18 cellular contexts compared by ENCODE assay signal in the genomic region with DNA sequence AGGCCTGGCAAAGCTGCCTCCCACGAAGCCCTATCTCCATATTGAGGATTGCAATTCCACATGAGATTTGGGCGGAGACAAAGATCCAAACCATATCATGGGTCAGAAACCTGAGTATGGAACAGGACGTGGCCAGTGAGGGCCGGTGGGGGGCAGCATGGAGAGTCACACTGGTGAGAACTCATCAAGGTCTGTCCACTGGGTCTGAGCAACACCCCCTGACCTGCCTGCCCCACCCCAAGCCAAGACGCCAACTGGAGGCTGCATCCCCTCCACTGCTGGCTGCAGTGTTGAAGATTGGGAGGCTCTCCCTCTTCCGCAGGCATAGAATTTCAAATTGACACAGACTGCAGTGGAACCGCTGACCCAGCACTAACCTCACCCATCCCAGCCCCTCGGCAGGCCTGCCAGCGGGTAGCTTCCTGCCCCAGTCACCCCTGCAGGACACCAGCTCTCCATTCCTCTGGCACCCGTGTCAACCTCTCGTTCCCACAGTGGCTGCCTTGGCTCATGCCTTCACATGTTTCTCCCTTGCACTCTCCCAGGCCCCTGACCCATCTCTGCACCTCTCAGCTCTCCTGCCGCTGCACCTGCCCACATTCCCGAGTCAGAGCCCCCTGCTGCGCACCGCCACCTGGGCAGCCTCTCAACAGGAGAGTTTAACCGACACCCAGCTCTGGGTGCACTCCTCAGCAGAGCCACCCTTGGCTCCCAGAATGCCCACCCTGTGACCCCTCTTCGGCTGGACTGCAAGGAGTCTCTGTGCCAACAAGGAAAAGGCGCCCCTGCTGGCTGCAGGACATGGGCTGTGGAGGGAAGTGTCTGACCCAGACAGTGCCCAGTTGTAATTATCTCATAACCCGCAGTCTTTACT. TPM values are rescaled to one million over a fixed set of nuclear protein-coding genes. Genes with fewer than 3 reads are reported as not detected.
DNase-seq lines count a peak whose midpoint lies in the region; ATAC-seq and TF ChIP-seq lines count a peak whose summit lies in the region.
"Had no signal": no experiment of that assay in that cellular context is flagged by ENCODE, and none has a peak within 500 bp of the region (broad histone marks: within the 10 kb centered on the region; RNA-seq: fewer than 3 reads in every experiment).

No MANE protein-coding gene starts in this region.

- H3K27me3 ChIP-seq in Panc1 (ENCODE audit: control insufficient read depth, insufficient read depth, low read length) = no peaks in the 10 kb centered on the region
- H3K27me3 ChIP-seq: hepatocyte had no signal

- H3K9me3 ChIP-seq in Panc1 (ENCODE audit: control insufficient read depth, insufficient read depth, low read depth, low read length) = no peaks in the 10 kb centered on the region

- peaks cover 2% of the 10 kb centered on the region for H3K36me3 Mint-ChIP-seq in activated CD4-positive, alpha-beta T cell treated with anti-CD3 and anti-CD28 coated beads, Interleukin-2, amount 10 ng/mL, durations not matched to agents 24 days and 14 days (ENCODE audit: low read depth)
- H3K36me3 Mint-ChIP-seq in stimulated activated effector memory CD8-positive, alpha-beta T cell treated with anti-CD3 and anti-CD28 coated beads, Interleukin-12 subunit alpha, Interleukin-12 subunit beta, amount 100 ng/mL, for 72 hours = no peaks in the 10 kb centered on the region

- peaks cover 5% of the 10 kb centered on the region for H3K9me3 Mint-ChIP-seq in activated CD4-positive, alpha-beta T cell treated with anti-CD3 and anti-CD28 coated beads, Interleukin-2, amount 10 ng/mL, durations not matched to agents 24 days and 14 days
- H3K9me3 Mint-ChIP-seq in stimulated activated effector memory CD8-positive, alpha-beta T cell treated with anti-CD3 and anti-CD28 coated beads, Interleukin-12 subunit alpha, Interleukin-12 subunit beta, amount 100 ng/mL, for 72 hours = peaks cover 2% of the 10 kb centered on the region
- H3K9me3 Mint-ChIP-seq: activated naive CD8-positive, alpha-beta T cell treated with anti-CD3 and anti-CD28 coated beads, Interleukin-2, amount 50 U/mL, for 24 hours had no signal

- BruUV-seq in Panc1 (replicated peaks; lab: Mats Ljungman, UMichigan) = no TSS peak

- H3K36me3 ChIP-seq in Panc1 (ENCODE audit: control insufficient read depth, insufficient read depth, low read length) = no peaks in the 10 kb centered on the region

- H3K4me3 Mint-ChIP-seq in activated CD4-positive, alpha-beta T cell treated with anti-CD3 and anti-CD28 coated beads, Interleukin-2, amount 10 ng/mL, durations not matched to agents 24 days and 14 days = no peak overlapping the region
- peak overlapping the region; percentile 7 for H3K4me3 Mint-ChIP-seq in stimulated activated effector memory CD8-positive, alpha-beta T cell treated with anti-CD3 and anti-CD28 coated beads, Interleukin-12 subunit alpha, Interleukin-12 subunit beta, amount 100 ng/mL, for 72 hours
- H3K4me3 Mint-ChIP-seq: activated naive CD8-positive, alpha-beta T cell treated with anti-CD3 and anti-CD28 coated beads, Interleukin-2, amount 50 U/mL, for 24 hours had no signal

- no peak overlapping the region for H3K27ac ChIP-seq in Panc1 (ENCODE audit: low read length)
- H3K27ac ChIP-seq: A549, hepatocyte had no signal

- peaks cover 25% of the 10 kb centered on the region for H3K4me1 Mint-ChIP-seq in activated CD4-positive, alpha-beta T cell treated with anti-CD3 and anti-CD28 coated beads, Interleukin-2, amount 10 ng/mL, durations not matched to agents 24 days and 14 days
- peaks cover 70% of the 10 kb centered on the region for H3K4me1 Mint-ChIP-seq in stimulated activated effector memory CD8-positive, alpha-beta T cell treated with anti-CD3 and anti-CD28 coated beads, Interleukin-12 subunit alpha, Interleukin-12 subunit beta, amount 100 ng/mL, for 72 hours

- CTCF ChIA-PET in Panc1 (lab: Charles Lee) = no interaction called here

- in situ Hi-C loops in Panc1 (cut with HindIII; ENCODE audit: low pct_unique_long_range_greater_than_20kb, low sequenced_read_pairs) = no loop called here

- intact Hi-C loops in activated CD4-positive, alpha-beta T cell treated with anti-CD3 and anti-CD28 coated beads, Interleukin-2, amount 10 ng/mL, durations not matched to agents 24 days and 14 days (cut with micrococcal nuclease) = no loop called here
- intact Hi-C loops in Panc1 (cut with micrococcal nuclease; ENCODE audit: unreplicated experiment) = no loop called here

- no peaks in the 10 kb centered on the region for H3K27me3 Mint-ChIP-seq in activated CD4-positive, alpha-beta T cell treated with anti-CD3 and anti-CD28 coated beads, Interleukin-2, amount 10 ng/mL, durations not matched to agents 24 days and 14 days
- H3K27me3 Mint-ChIP-seq: activated naive CD8-positive, alpha-beta T cell treated with anti-CD3 and anti-CD28 coated beads, Interleukin-2, amount 50 U/mL, for 24 hours had no signal

- 0 out of 2 replicates have a peak, but pooled peaks have one; percentile 12 for TF ChIP-seq CTCF in Panc1 (IDR thresholded peaks at IDR 0.05)

- no peaks in the 10 kb centered on the region for H3K4me1 ChIP-seq in Panc1 (ENCODE audit: control insufficient read depth, insufficient read depth, low read length)
- H3K4me1 ChIP-seq: A549 had no signal

- ATAC-seq in Panc1 = no peak
- ATAC-seq in left lobe of liver = no peak
- ATAC-seq in stimulated activated effector memory CD8-positive, alpha-beta T cell treated with anti-CD3 and anti-CD28 coated beads, Interleukin-12 subunit alpha, Interleukin-12 subunit beta, amount 100 ng/mL, for 72 hours = no peak
- ATAC-seq: activated naive CD8-positive, alpha-beta T cell treated with anti-CD3 and anti-CD28 coated beads, Interleukin-2, amount 50 U/mL, for 24 hours had no signal

- H3K4me3 ChIP-seq in Panc1 (ENCODE audit: low read depth in 2 of 2, low read length in 2 of 2) = no peak overlapping the region
- H3K4me3 ChIP-seq: A549, hepatocyte had no signal

- peak; percentile 50 for DNase-seq in activated CD4-positive, alpha-beta T cell treated with anti-CD3 and anti-CD28 coated beads, Interleukin-2, amount 10 ng/mL, durations not matched to agents 24 days and 14 days
- no peak for DNase-seq in activated CD4-positive, alpha-beta T cell treated with anti-CD3 and anti-CD28 coated beads for 4 hours
- DNase-seq in Panc1 (ENCODE audit: low read depth, low spot score) = no peak
- DNase-seq in left lobe of liver (ENCODE audit: low spot score) = peak; percentile 42
- DNase-seq in stimulated activated effector memory CD8-positive, alpha-beta T cell treated with anti-CD3 and anti-CD28 coated beads, Interleukin-12 subunit alpha, Interleukin-12 subunit beta, amount 100 ng/mL, for 72 hours (ENCODE audit: low spot score in 2 of 2) = peak in 1 of 2 donors; percentile 43
- no peak for DNase-seq in NCI-H128 (lab: John Stamatoyannopoulos, UW; ENCODE audit: unreplicated experiment)
- no peak for DNase-seq in HuH-7 (ENCODE audit: low spot score)
- DNase-seq in NCI-H2107 (lab: John Stamatoyannopoulos, UW) = no peak
- DNase-seq: activated naive CD8-positive, alpha-beta T cell treated with anti-CD3 and anti-CD28 coated beads, Interleukin-2, amount 50 U/mL, for 24 hours; effector CD8-positive, alpha-beta T cell; Kasumi-1; kidney glomerular epithelial cell; NCI-H1436 treated with DMSO at 0.1 percent for 48 hours; NCI-H226; SHP77; stimulated activated naive CD4-positive, alpha-beta T cell had no signal

- H3K27ac Mint-ChIP-seq in activated CD4-positive, alpha-beta T cell treated with anti-CD3 and anti-CD28 coated beads, Interleukin-2, amount 10 ng/mL, durations not matched to agents 24 days and 14 days = no peak overlapping the region
- peak overlapping the region; percentile 88 for H3K27ac Mint-ChIP-seq in stimulated activated effector memory CD8-positive, alpha-beta T cell treated with anti-CD3 and anti-CD28 coated beads, Interleukin-12 subunit alpha, Interleukin-12 subunit beta, amount 100 ng/mL, for 72 hours
- H3K27ac Mint-ChIP-seq: activated naive CD8-positive, alpha-beta T cell treated with anti-CD3 and anti-CD28 coated beads, Interleukin-2, amount 50 U/mL, for 24 hours had no signal

- POLR2A ChIA-PET in Panc1 (lab: Charles Lee) = no interaction called here

RNA-seq across cellular contexts. Expression of a gene that starts 45.2 kb away (rescaled TPM):
- total RNA-seq in activated CD4-positive, alpha-beta T cell treated with anti-CD3 and anti-CD28 coated beads, Interleukin-2, amount 10 ng/mL, durations not matched to agents 24 days and 14 days = 160 and 181 TPM in 2 replicates
- total RNA-seq in Panc1 (2021; ENCODE audit: unreplicated experiment) (80.3 TPM), left lobe of liver (60.8 TPM)
- 35.3 TPM for polyA plus RNA-seq in Panc1 (2012; ENCODE audit: insufficient read length)

Comparison
In these comparisons a context has a peak if more than half of its experiments do, and no peak if none do; other contexts are left out.
1. DNase-seq: peak in activated CD4-positive, alpha-beta T cell treated with anti-CD3 and anti-CD28 coated beads, Interleukin-2, amount 10 ng/mL, durations not matched to agents 24 days and 14 days (single experiment) and left lobe of liver (single experiment); none in activated CD4-positive, alpha-beta T cell treated with anti-CD3 and anti-CD28 coated beads for 4 hours (0 of 2), Panc1 (single experiment), NCI-H128 (single experiment), HuH-7 (single experiment) and NCI-H2107 (single experiment).